Comparison of ENCODE assay signal across 27 cellular contexts in genomic region chr13:79772811-79773210, GRCh38.
"Had no signal": no experiment of that assay in that cellular context is flagged by ENCODE, and none has a peak within 500 bp of the region (broad histone marks: within the 10 kb centered on the region; RNA-seq: fewer than 3 reads in every experiment).

No MANE protein-coding gene starts in this region.

- H3K36me3 Mint-ChIP-seq: activated CD8-positive, alpha-beta memory T cell treated with anti-CD3 and anti-CD28 coated beads, Interleukin-2, amount 10 ng/mL, durations not matched to agents 7 days and 5 days; activated naive CD4-positive, alpha-beta T cell treated with anti-CD3 and anti-CD28 coated beads, Interleukin-2, amount 10 ng/mL, durations not matched to agents 7 days and 5 days; activated naive CD8-positive, alpha-beta T cell had no signal

- H3K9me3 ChIP-seq: SJSA1 had no signal

- H3K27ac ChIP-seq: ascending aorta, SJSA1, WERI-Rb-1 had no signal

- H3K4me1 Mint-ChIP-seq: activated CD4-positive, alpha-beta memory T cell treated with anti-CD3 and anti-CD28 coated beads, Interleukin-2, amount 10 ng/mL, durations not matched to agents 7 days and 5 days; activated CD8-positive, alpha-beta memory T cell treated with anti-CD3 and anti-CD28 coated beads, Interleukin-2, amount 10 ng/mL, durations not matched to agents 7 days and 5 days; activated naive CD4-positive, alpha-beta T cell treated with anti-CD3 and anti-CD28 coated beads, Interleukin-2, amount 10 ng/mL, durations not matched to agents 7 days and 5 days; activated naive CD8-positive, alpha-beta T cell treated with anti-CD3 and anti-CD28 coated beads, Interleukin-2, amount 50 U/mL, for 24 hours had no signal

- H3K27me3 ChIP-seq: ascending aorta, SJSA1 had no signal

- DNase-seq: activated CD4-positive, alpha-beta memory T cell treated with anti-CD3 and anti-CD28 coated beads, Interleukin-2, amount 10 ng/mL, durations not matched to agents 7 days and 5 days; activated CD4-positive, alpha-beta T cell treated with anti-CD3 and anti-CD28 coated beads for 1 hour; activated CD4-positive, alpha-beta T cell treated with anti-CD3 and anti-CD28 coated beads for 48 hours; activated CD4-positive, CD25-positive, alpha-beta regulatory T cell; activated CD8-positive, alpha-beta memory T cell treated with anti-CD3 and anti-CD28 coated beads for 24 hours; activated CD8-positive, alpha-beta memory T cell treated with anti-CD3 and anti-CD28 coated beads, Interleukin-2, amount 10 ng/mL, durations not matched to agents 7 days and 5 days; activated CD8-positive, alpha-beta memory T cell treated with anti-CD3 and anti-CD28 coated beads, Interleukin-2, amount 50 U/mL, for 48 hours; activated effector memory CD4-positive, alpha-beta T cell treated with Interleukin-2 at 50 U/mL for 16 hours; activated naive CD4-positive, alpha-beta T cell treated with anti-CD3 and anti-CD28 coated beads, Interleukin-2, amount 10 ng/mL, durations not matched to agents 7 days and 5 days; activated naive CD8-positive, alpha-beta T cell treated with anti-CD3 and anti-CD28 coated beads, Interleukin-2, amount 50 U/mL, for 24 hours; activated T-cell treated with anti-CD3 and anti-CD28 coated beads, Interleukin-2, amount 50 U/mL, for 48 hours; amygdala; caudate nucleus; cerebellar nuclear complex; NCI-H1092 treated with DMSO at 0.1 percent for 48 hours; NCI-H146; NCI-H187; NCI-H2029 treated with DMSO at 0.1 percent for 48 hours; NCI-H345; NCI-H524 treated with DMSO at 0.1 percent for 48 hours; RPMI8226; SHP77 treated with DMSO at 0.1 percent for 48 hours; T1000; WERI-Rb-1 had no signal

- H3K27ac Mint-ChIP-seq: activated CD4-positive, alpha-beta memory T cell treated with anti-CD3 and anti-CD28 coated beads, Interleukin-2, amount 10 ng/mL, durations not matched to agents 7 days and 5 days; activated CD8-positive, alpha-beta memory T cell treated with anti-CD3 and anti-CD28 coated beads, Interleukin-2, amount 10 ng/mL, durations not matched to agents 7 days and 5 days; activated naive CD4-positive, alpha-beta T cell treated with anti-CD3 and anti-CD28 coated beads, Interleukin-2, amount 10 ng/mL, durations not matched to agents 7 days and 5 days; activated naive CD8-positive, alpha-beta T cell; activated naive CD8-positive, alpha-beta T cell treated with anti-CD3 and anti-CD28 coated beads, Interleukin-2, amount 50 U/mL, for 24 hours had no signal

- H3K4me3 Mint-ChIP-seq: activated CD4-positive, alpha-beta memory T cell treated with anti-CD3 and anti-CD28 coated beads, Interleukin-2, amount 10 ng/mL, durations not matched to agents 7 days and 5 days; activated CD8-positive, alpha-beta memory T cell treated with anti-CD3 and anti-CD28 coated beads, Interleukin-2, amount 10 ng/mL, durations not matched to agents 7 days and 5 days; activated naive CD4-positive, alpha-beta T cell treated with anti-CD3 and anti-CD28 coated beads, Interleukin-2, amount 10 ng/mL, durations not matched to agents 7 days and 5 days; activated naive CD8-positive, alpha-beta T cell; activated naive CD8-positive, alpha-beta T cell treated with anti-CD3 and anti-CD28 coated beads, Interleukin-2, amount 50 U/mL, for 24 hours had no signal

- H3K36me3 ChIP-seq: ascending aorta, SJSA1, WERI-Rb-1 had no signal

- H3K4me3 ChIP-seq: ascending aorta, SJSA1 had no signal

- H3K27me3 Mint-ChIP-seq: activated CD4-positive, alpha-beta memory T cell treated with anti-CD3 and anti-CD28 coated beads, Interleukin-2, amount 10 ng/mL, durations not matched to agents 7 days and 5 days; activated CD8-positive, alpha-beta memory T cell treated with anti-CD3 and anti-CD28 coated beads, Interleukin-2, amount 10 ng/mL, durations not matched to agents 7 days and 5 days; activated naive CD4-positive, alpha-beta T cell treated with anti-CD3 and anti-CD28 coated beads, Interleukin-2, amount 10 ng/mL, durations not matched to agents 7 days and 5 days; activated naive CD8-positive, alpha-beta T cell treated with anti-CD3 and anti-CD28 coated beads, Interleukin-2, amount 50 U/mL, for 24 hours had no signal

- H3K9me3 Mint-ChIP-seq: activated CD4-positive, alpha-beta memory T cell treated with anti-CD3 and anti-CD28 coated beads, Interleukin-2, amount 10 ng/mL, durations not matched to agents 7 days and 5 days; activated naive CD8-positive, alpha-beta T cell treated with anti-CD3 and anti-CD28 coated beads, Interleukin-2, amount 50 U/mL, for 24 hours had no signal

- H3K4me1 ChIP-seq: ascending aorta had no signal
